In genomic region chr20:41329435-41330342, GRCh38 we compare ENCODE assay signal across 8 cellular contexts. TPM values are rescaled to one million over a fixed set of nuclear protein-coding genes. Genes with fewer than 3 reads are reported as not detected.
DNase-seq lines count a peak whose midpoint lies in the region; ATAC-seq, FAIRE-seq and TF ChIP-seq lines count a peak whose summit lies in the region.

No MANE protein-coding gene starts in this region.

- H3K4me1 Mint-ChIP-seq in activated CD4-positive, alpha-beta T cell treated with anti-CD3 and anti-CD28 coated beads, Interleukin-2, amount 10 ng/mL, durations not matched to agents 24 days and 14 days: peaks cover 12% of the 10 kb centered on the region

- H3K9me3 ChIP-seq in mucosa of descending colon: no peaks in the 10 kb centered on the region

- H3K27ac Mint-ChIP-seq in activated CD4-positive, alpha-beta T cell treated with anti-CD3 and anti-CD28 coated beads, Interleukin-2, amount 10 ng/mL, durations not matched to agents 24 days and 14 days: peak overlapping the region; percentile 83

- ATAC-seq in GM18909 (IDR thresholded peaks at IDR 0.05; ENCODE audit: poor library complexity, unreplicated experiment): peak; percentile 66
- ATAC-seq in mucosa of descending colon: peak; percentile 92

- H3K36me3 Mint-ChIP-seq in activated CD4-positive, alpha-beta T cell treated with anti-CD3 and anti-CD28 coated beads, Interleukin-2, amount 10 ng/mL, durations not matched to agents 24 days and 14 days (ENCODE audit: low read depth): no peaks in the 10 kb centered on the region

- FAIRE-seq in HTR-8/SVneo (lab: Jason Lieb, UNC): peak; percentile 98

- H3K4me3 ChIP-seq in mucosa of descending colon: no peak overlapping the region

- no peaks in the 10 kb centered on the region for H3K36me3 ChIP-seq in mucosa of descending colon (ENCODE audit: low read depth)

- peaks cover 2% of the 10 kb centered on the region for H3K4me1 ChIP-seq in mucosa of descending colon (ENCODE audit: low read depth)

- no peak overlapping the region for H3K4me3 Mint-ChIP-seq in activated CD4-positive, alpha-beta T cell treated with anti-CD3 and anti-CD28 coated beads, Interleukin-2, amount 10 ng/mL, durations not matched to agents 24 days and 14 days

- no peak for TF ChIP-seq CTCF in mucosa of descending colon (IDR thresholded peaks at IDR 0.05)

- peaks cover 3% of the 10 kb centered on the region for H3K27me3 Mint-ChIP-seq in activated CD4-positive, alpha-beta T cell treated with anti-CD3 and anti-CD28 coated beads, Interleukin-2, amount 10 ng/mL, durations not matched to agents 24 days and 14 days

- intact Hi-C loops in activated CD4-positive, alpha-beta T cell treated with anti-CD3 and anti-CD28 coated beads, Interleukin-2, amount 10 ng/mL, durations not matched to agents 24 days and 14 days (cut with micrococcal nuclease): loop anchor here (1.0 kb wide), 2 partner anchors 11 to 12 kb away; partner anchors contain the start of genes LPIN3 and ZHX3
- intact Hi-C loops in mucosa of descending colon (cut with DNase I, micrococcal nuclease): loop anchor here (10.0 kb wide), 2 partner anchors 85 to 155 kb away; no protein-coding TSS in a partner anchor

- H3K9me3 Mint-ChIP-seq in activated CD4-positive, alpha-beta T cell treated with anti-CD3 and anti-CD28 coated beads, Interleukin-2, amount 10 ng/mL, durations not matched to agents 24 days and 14 days: no peaks in the 10 kb centered on the region

- peak; percentile 95 for DNase-seq in HTR-8/SVneo (ENCODE audit: insufficient read length, low spot score)
- peak; percentile 86 for DNase-seq in activated CD4-positive, alpha-beta T cell treated with anti-CD3 and anti-CD28 coated beads, Interleukin-2, amount 10 ng/mL, durations not matched to agents 24 days and 14 days
- peak; percentile 91 for DNase-seq in dedifferentiated amniotic fluid mesenchymal stem cell (ENCODE audit: extremely low spot score)
- DNase-seq in mucosa of descending colon: peak; percentile 51 to 76 (median 52)
- DNase-seq in stimulated activated CD8-positive, alpha-beta memory T cell treated with anti-CD3 and anti-CD28 coated beads, Interleukin-7, amount 100 ng/mL, for 4 hours (ENCODE audit: low read depth in 2 of 2): peak; percentile 61 to 68
- no peak for DNase-seq in cerebellar nuclear complex (lab: John Stamatoyannopoulos, UW)
- no peak for DNase-seq in NCI-H510A (lab: John Stamatoyannopoulos, UW)

RNA-seq across cellular contexts. Expression of gene LPIN3, which starts 10.9 kb away (rescaled TPM):
- total RNA-seq in activated CD4-positive, alpha-beta T cell treated with anti-CD3 and anti-CD28 coated beads, Interleukin-2, amount 10 ng/mL, durations not matched to agents 24 days and 14 days: 1.2 and 1.6 TPM in 2 replicates
- total RNA-seq in mucosa of descending colon: 10 to 100 TPM; 48.0 to 73.3 (median 52.7) TPM

RNA-seq across cellular contexts. Expression of gene ZHX3, which starts 12.2 kb away (rescaled TPM):
- total RNA-seq in activated CD4-positive, alpha-beta T cell treated with anti-CD3 and anti-CD28 coated beads, Interleukin-2, amount 10 ng/mL, durations not matched to agents 24 days and 14 days: 11.2 and 11.7 TPM in 2 replicates
- total RNA-seq in mucosa of descending colon: 10 to 100 TPM; 24.5 to 84.5 (median 32.8) TPM

RNA-seq across cellular contexts. Expression of gene EMILIN3, which starts 36.9 kb away (rescaled TPM):
- total RNA-seq in activated CD4-positive, alpha-beta T cell treated with anti-CD3 and anti-CD28 coated beads, Interleukin-2, amount 10 ng/mL, durations not matched to agents 24 days and 14 days: 0.58 and 0.73 TPM in 2 replicates
- total RNA-seq in mucosa of descending colon: 1 to 10 TPM in 1 of 3 donors, under 1 TPM in 1, not detected in 1; 0.23 to 4.0 TPM

Comparison
In these comparisons a context has a peak if more than half of its experiments do, and no peak if none do; other contexts are left out.
1. DNase-seq: peak in HTR-8/SVneo (single experiment), activated CD4-positive, alpha-beta T cell treated with anti-CD3 and anti-CD28 coated beads, Interleukin-2, amount 10 ng/mL, durations not matched to agents 24 days and 14 days (single experiment), dedifferentiated amniotic fluid mesenchymal stem cell (single experiment), mucosa of descending colon (3 of 3) and stimulated activated CD8-positive, alpha-beta memory T cell treated with anti-CD3 and anti-CD28 coated beads, Interleukin-7, amount 100 ng/mL, for 4 hours (2 of 2); none in cerebellar nuclear complex (0 of 2) and NCI-H510A (single experiment).
2. RNA of gene LPIN3, which starts 10.9 kb away (total RNA-seq): 48.0 to 73.3 TPM in mucosa of descending colon; 1.2 to 1.6 TPM in activated CD4-positive, alpha-beta T cell treated with anti-CD3 and anti-CD28 coated beads, Interleukin-2, amount 10 ng/mL, durations not matched to agents 24 days and 14 days; every median in the first group is over 10 times any median in the second.